ENCODE assay signal across 17 cellular contexts in genomic region chr3:132236701-132237651, GRCh38.
A peak's percentile ranks its signal among the peaks of the same experiment; 100 is the strongest.
DNase-seq lines count a peak whose midpoint lies in the region; ATAC-seq and TF ChIP-seq lines count a peak whose summit lies in the region.
"Had no signal": no experiment of that assay in that cellular context is flagged by ENCODE, and none has a peak within 500 bp of the region (broad histone marks: within the 10 kb centered on the region; RNA-seq: fewer than 3 reads in every experiment).

No MANE protein-coding gene starts in this region.

- WGBS in heart right ventricle, 2 donors: 64 to 73% methylated on average over 4 of the region's 4 CpGs

- no peak for TF ChIP-seq CTCF in heart right ventricle (IDR thresholded peaks at IDR 0.05)

- H3K27ac ChIP-seq in substantia nigra (ENCODE audit: low read depth, low read length, poor library complexity, severe bottlenecking) (no peak overlapping the region), heart right ventricle (no peak overlapping the region)
- H3K27ac ChIP-seq: A549, upper lobe of right lung had no signal

- H3K4me3 ChIP-seq in heart right ventricle: no peak overlapping the region
- H3K4me3 ChIP-seq: A549, upper lobe of right lung had no signal

- H3K27me3 ChIP-seq in heart right ventricle: no peaks in the 10 kb centered on the region
- H3K27me3 ChIP-seq: upper lobe of right lung had no signal

- DNase-seq in DMS 273 (lab: John Stamatoyannopoulos, UW; ENCODE audit: unreplicated experiment): peak; percentile 75
- DNase-seq in NCI-H774 (lab: John Stamatoyannopoulos, UW): no peak
- DNase-seq in NCI-H146 treated with DMSO at 0.1 percent for 48 hours (lab: John Stamatoyannopoulos, UW; ENCODE audit: unreplicated experiment): no peak
- no peak for DNase-seq in substantia nigra (lab: John Stamatoyannopoulos, UW)
- DNase-seq in heart right ventricle: no peak
- DNase-seq: activated naive CD8-positive, alpha-beta T cell treated with anti-CD3 and anti-CD28 coated beads, Interleukin-2, amount 10 ng/mL, durations not matched to agents 7 days and 5 days; COR-L47; mesenchymal stem cell; NCI-H1417 treated with DMSO at 0.1 percent for 48 hours; NCI-H82; nucleus accumbens; SHP77; upper lobe of right lung had no signal

- H3K36me3 ChIP-seq in heart right ventricle: no peaks in the 10 kb centered on the region
- H3K36me3 ChIP-seq: upper lobe of right lung had no signal

- peaks cover 0 to 2% (median 0%) of the 10 kb centered on the region in 9 donors for H3K4me1 ChIP-seq in heart right ventricle
- H3K4me1 ChIP-seq: A549 had no signal

- peak; percentile 67 for ATAC-seq in GM19324 (IDR thresholded peaks at IDR 0.05; ENCODE audit: low FRiP score, unreplicated experiment)
- ATAC-seq in HG02610 (IDR thresholded peaks at IDR 0.05; ENCODE audit: unreplicated experiment): peak; percentile 44
- peak; percentile 55 for ATAC-seq in HG03442 (IDR thresholded peaks at IDR 0.05; ENCODE audit: unreplicated experiment)
- ATAC-seq in heart right ventricle: no peak
- ATAC-seq: A549, upper lobe of right lung had no signal

- intact Hi-C loops in heart right ventricle (cut with DNase I): no loop called here

- peaks cover 0 to 8% (median 0%) of the 10 kb centered on the region in 11 donors for H3K9me3 ChIP-seq in heart right ventricle
- H3K9me3 ChIP-seq: A549, upper lobe of right lung had no signal

Comparison
In these comparisons a context has a peak if more than half of its experiments do, and no peak if none do; other contexts are left out.
1. ATAC-seq: peak in GM19324 (single experiment), HG02610 (single experiment) and HG03442 (single experiment); none in heart right ventricle (0 of 8).